Comparison of ENCODE assay signal across 38 cellular contexts in the genomic region with DNA sequence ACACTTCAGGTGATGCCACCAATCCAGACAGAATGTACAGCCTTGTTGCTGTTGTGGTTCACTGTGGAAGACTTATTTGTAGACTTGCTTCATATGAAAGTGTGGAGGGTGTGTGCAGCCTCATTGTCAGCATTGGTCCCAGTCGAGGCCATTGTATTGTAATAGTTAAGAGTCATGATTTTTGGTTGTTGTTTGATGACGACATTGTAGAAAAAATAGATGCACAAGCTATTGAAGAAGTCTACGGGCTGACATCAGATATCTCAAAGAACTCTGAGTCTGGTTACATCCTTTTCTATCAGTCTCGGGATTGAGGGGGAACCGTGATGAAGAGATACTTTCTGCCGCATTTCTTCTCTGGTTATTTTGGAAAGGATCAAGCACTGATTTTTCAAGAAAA. TPM values are rescaled to one million over a fixed set of nuclear protein-coding genes. Genes with fewer than 3 reads are reported as not detected.
"Had no signal": no experiment of that assay in that cellular context is flagged by ENCODE, and none has a peak within 500 bp of the region (broad histone marks: within the 10 kb centered on the region; RNA-seq: fewer than 3 reads in every experiment).

No MANE protein-coding gene starts in this region.

- DNase-seq: Karpas-422, Kasumi-1, MG63, MM.1S, MV-4-11, NCI-H1048, NCI-H1092, NCI-H1092 treated with DMSO at 0.1 percent for 48 hours, NCI-H1105, NCI-H1105 treated with DMSO at 0.1 percent for 48 hours, NCI-H1417, NCI-H1417 treated with DMSO at 0.1 percent for 48 hours, NCI-H1436, NCI-H1436 treated with DMSO at 0.1 percent for 48 hours, NCI-H146, NCI-H1694, NCI-H1694 treated with DMSO at 0.1 percent for 48 hours, NCI-H187, NCI-H187 treated with DMSO at 0.1 percent for 48 hours, NCI-H1930, NCI-H2029, NCI-H2029 treated with DMSO at 0.1 percent for 48 hours, NCI-H2081, NCI-H2081 treated with DMSO at 0.1 percent for 48 hours, NCI-H2107, NCI-H2171, NCI-H2171 treated with DMSO at 0.1 percent for 48 hours, NCI-H2227 treated with DMSO at 0.1 percent for 48 hours, NCI-H226, NCI-H345, NCI-H446, NCI-H446 treated with DMSO at 0.1 percent for 48 hours, NCI-H510A, NCI-H510A treated with DMSO at 0.1 percent for 48 hours had no signal

- H3K4me3 ChIP-seq: MG63 had no signal

- H3K27me3 ChIP-seq: MG63 had no signal

RNA-seq across cellular contexts. Expression of a gene that starts 56.4 kb away (rescaled TPM):
- total RNA-seq: LHCN-M2, M059J, MCF 10A, NCI-H460 had no signal
